ENCODE assay signal across 7 cellular contexts in genomic region chr12:108771835-108772234, GRCh38. TPM values are rescaled to one million over a fixed set of nuclear protein-coding genes. Genes with fewer than 3 reads are reported as not detected.
DNase-seq lines count a peak whose midpoint lies in the region; ATAC-seq and TF ChIP-seq lines count a peak whose summit lies in the region.
"Not testable (repeated sequence)": the region's sequence is repeated elsewhere in the genome, so short reads cannot be mapped to it uniquely, and the experiment has no call there.

No MANE protein-coding gene starts in this region.

- not testable (repeated sequence) for H3K79me2 ChIP-seq in KMS-11 (ENCODE audit: insufficient read depth, low read depth)

- POLR2A ChIA-PET in activated B cell treated with CpG ODN at 0.5 μM for 24 hours (lab: Charles Lee) = interaction anchor here (0.7 kb wide), 1 partner anchor 42 kb away, joined by 3 read pairs; no protein-coding TSS in a partner anchor

- intact Hi-C loops in activated B cell treated with CpG ODN at 0.5 μM for 24 hours (cut with micrococcal nuclease); esophagus squamous epithelium (cut with DNase I); right cardiac atrium (cut with DNase I): not testable (repeated sequence)
- intact Hi-C loops in gastrocnemius medialis (cut with DNase I; ENCODE audit: low total_unique reads) (loop anchor here (2.0 kb wide), 2 partner anchors 41 to 75 kb away; partner anchors contain the start of gene CORO1C), tibial artery (cut with DNase I; ENCODE audit: low total_unique reads) (loop anchor here (5.0 kb wide), 1 partner anchor 40 kb away; the partner anchor contains the start of gene CORO1C)

- in situ Hi-C loops in gastrocnemius medialis (cut with MboI; ENCODE audit: low sequenced_read_pairs in 4 of 4) = loop anchor here in 2 of 4 donors (25.0 kb wide), 1 partner anchor 190 kb away; no protein-coding TSS in a partner anchor

- peak overlapping the region; percentile 27; the same call in 1 of the 2 replicates for H3K9ac ChIP-seq in KMS-11

- 73 to 75% methylated on average over 9 of the region's 9 CpGs for WGBS in esophagus squamous epithelium, 2 donors
- 78% methylated on average over 9 of the region's 9 CpGs for WGBS in right cardiac atrium

- H3K27ac Mint-ChIP-seq in activated B cell treated with CpG ODN at 0.5 μM for 24 hours = not testable (repeated sequence)
- peak overlapping the region in 4 of 6 donors; percentile 31 to 77 (median 50) for H3K27ac Mint-ChIP-seq in naive B cell

- not testable (repeated sequence) for H4K20me1 ChIP-seq in KMS-11 (ENCODE audit: insufficient read depth)

- not testable (repeated sequence) for H3K9me3 ChIP-seq in esophagus squamous epithelium; right cardiac atrium (ENCODE audit: control insufficient read depth, low read length); gastrocnemius medialis; tibial artery

- H3K4me1 Mint-ChIP-seq in activated B cell treated with CpG ODN at 0.5 μM for 24 hours (peaks cover 29% of the 10 kb centered on the region), naive B cell (peaks cover 13 to 20% (median 19%) of the 10 kb centered on the region in 3 donors)

- H3K36me3 ChIP-seq in KMS-11 (ENCODE audit: insufficient read depth); esophagus squamous epithelium; gastrocnemius medialis; tibial artery: not testable (repeated sequence)

- peak overlapping the region; percentile 19 for H3K4me3 Mint-ChIP-seq in activated B cell treated with CpG ODN at 0.5 μM for 24 hours
- H3K4me3 Mint-ChIP-seq in naive B cell = not testable (repeated sequence)

- not testable (repeated sequence) for TF ChIP-seq POLR2A in esophagus squamous epithelium (IDR thresholded peaks at IDR 0.05); gastrocnemius medialis (IDR thresholded peaks at IDR 0.05)

- not testable (repeated sequence) for H3K27me3 Mint-ChIP-seq in activated B cell treated with CpG ODN at 0.5 μM for 24 hours, naive B cell

- CTCF ChIA-PET in activated B cell treated with CpG ODN at 0.5 μM for 24 hours (lab: Charles Lee) = not testable (repeated sequence)

- not testable (repeated sequence) for DNase-seq in activated B cell treated with CpG ODN at 0.5 μM for 24 hours; esophagus squamous epithelium (lab: John Stamatoyannopoulos, UW); right cardiac atrium; naive B cell; gastrocnemius medialis; tibial artery

- H3K4me2 ChIP-seq in KMS-11 = peak overlapping the region; percentile 73; the same call in 1 of the 2 replicates

- not testable (repeated sequence) for H3K9me3 Mint-ChIP-seq in activated B cell treated with CpG ODN at 0.5 μM for 24 hours, naive B cell

- TF ChIP-seq CTCF in KMS-11 (conservative IDR thresholded peaks at IDR 0.05; ENCODE audit: low read depth, low read length); activated B cell treated with CpG ODN at 0.5 μM for 24 hours (IDR thresholded peaks at IDR 0.05); esophagus squamous epithelium (IDR thresholded peaks at IDR 0.05); gastrocnemius medialis (IDR thresholded peaks at IDR 0.05 in 4 of 5, conservative IDR thresholded peaks at IDR 0.05 in 1 of 5); tibial artery (IDR thresholded peaks at IDR 0.05): not testable (repeated sequence)

- H3K4me3 ChIP-seq in KMS-11 (IDR thresholded peaks at IDR 0.05; ENCODE audit: insufficient read depth, low read depth, low read length); esophagus squamous epithelium; right cardiac atrium (ENCODE audit: low read length); gastrocnemius medialis; tibial artery: not testable (repeated sequence)

- H3K27me3 ChIP-seq in KMS-11 (ENCODE audit: insufficient read depth, low read depth); esophagus squamous epithelium; right cardiac atrium (ENCODE audit: control insufficient read depth, insufficient read depth); gastrocnemius medialis; tibial artery: not testable (repeated sequence)

- not testable (repeated sequence) for H3K36me3 Mint-ChIP-seq in activated B cell treated with CpG ODN at 0.5 μM for 24 hours (ENCODE audit: low read depth); naive B cell

- H3K4me1 ChIP-seq in KMS-11 (ENCODE audit: low read depth, poor library complexity, severe bottlenecking) (peaks cover 41% of the 10 kb centered on the region), esophagus squamous epithelium (peaks cover 20 to 61% (median 44%) of the 10 kb centered on the region in 3 donors), right cardiac atrium (ENCODE audit: control insufficient read depth, insufficient read depth, low read length) (peaks cover 28% of the 10 kb centered on the region), gastrocnemius medialis (peaks cover 36 to 41% of the 10 kb centered on the region in 2 donors), tibial artery (peaks cover 6 to 64% (median 44%) of the 10 kb centered on the region in 4 donors)

- H3K27ac ChIP-seq in KMS-11 (peak overlapping the region; percentile 52), esophagus squamous epithelium (peak overlapping the region in 3 of 4 donors; percentile 57 to 90 (median 87)), right cardiac atrium (ENCODE audit: low read length) (peak overlapping the region; percentile 61), gastrocnemius medialis (peak overlapping the region; percentile 72 to 86 (median 84)), tibial artery (peak overlapping the region; percentile 22 to 62)

- not testable (repeated sequence) for ATAC-seq in activated B cell treated with CpG ODN at 0.5 μM for 24 hours (ENCODE audit: low read depth); right cardiac atrium; naive B cell (ENCODE audit: low read depth in 2 of 2); gastrocnemius medialis

- not testable (repeated sequence) for H2AFZ ChIP-seq in KMS-11 (ENCODE audit: low read depth)

RNA-seq across cellular contexts. Expression of gene CORO1C, which starts 40.5 kb away (rescaled TPM):
- total RNA-seq in activated B cell treated with CpG ODN at 0.5 μM for 24 hours = 68.3 and 69.4 TPM in 2 replicates
- total RNA-seq in esophagus squamous epithelium = 100 to 1,000 TPM in 3 of 4 donors, 10 to 100 TPM in 1; 67.2 to 142 (median 114) TPM
- total RNA-seq in right cardiac atrium = 100 to 1,000 TPM in 2 of 4 donors, 10 to 100 TPM in 2; 85.1 to 122 (median 93.6) TPM
- polyA plus RNA-seq in right cardiac atrium = 24.8 TPM
- 10 to 100 TPM; 71.0 to 84.7 (median 73.4) TPM for polyA plus RNA-seq in naive B cell (ENCODE audit: low read depth in 6 of 6)
- 10 to 100 TPM; 24.7 to 47.6 (median 30.9) TPM for total RNA-seq in gastrocnemius medialis
